8 cellular contexts compared by ENCODE assay signal in genomic region chr18:55343396-55344073, GRCh38.
DNase-seq lines count a peak whose midpoint lies in the region; ATAC-seq, FAIRE-seq and TF ChIP-seq lines count a peak whose summit lies in the region.

No MANE protein-coding gene starts in this region.

- peak overlapping the region; percentile 45 for H3K27ac Mint-ChIP-seq in chondrocyte (ENCODE audit: unreplicated experiment)
- no peak overlapping the region for H3K27ac Mint-ChIP-seq in activated CD4-positive, alpha-beta T cell treated with anti-CD3 and anti-CD28 coated beads, Interleukin-2, amount 10 ng/mL, durations not matched to agents 24 days and 14 days
- H3K27ac Mint-ChIP-seq in activated CD4-positive, alpha-beta T cell treated with anti-CD3 and anti-CD28 coated beads for 36 hours: no peak overlapping the region

- peaks cover 9% of the 10 kb centered on the region for H3K4me1 ChIP-seq in osteoblast (ENCODE audit: insufficient read depth, low read length)

- ATAC-seq in GM21423 (IDR thresholded peaks at IDR 0.05; ENCODE audit: unreplicated experiment): peak; percentile 68
- no peak for ATAC-seq in activated CD4-positive, alpha-beta T cell treated with anti-CD3 and anti-CD28 coated beads for 36 hours

- H4K20me1 ChIP-seq in osteoblast (ENCODE audit: insufficient read depth, low read length): no peaks in the 10 kb centered on the region

- H3K27ac ChIP-seq in osteoblast (ENCODE audit: low read depth, low read length): no peak overlapping the region

- H3K36me3 Mint-ChIP-seq in chondrocyte (ENCODE audit: low read depth): peaks cover 1% of the 10 kb centered on the region
- H3K36me3 Mint-ChIP-seq in activated CD4-positive, alpha-beta T cell treated with anti-CD3 and anti-CD28 coated beads, Interleukin-2, amount 10 ng/mL, durations not matched to agents 24 days and 14 days (ENCODE audit: low read depth): no peaks in the 10 kb centered on the region
- no peaks in the 10 kb centered on the region for H3K36me3 Mint-ChIP-seq in activated CD4-positive, alpha-beta T cell treated with anti-CD3 and anti-CD28 coated beads for 36 hours (ENCODE audit: low read depth)

- FAIRE-seq in D721Med (lab: Jason Lieb, UNC): no peak

- H3K4me3 ChIP-seq in osteoblast (ENCODE audit: insufficient read depth, low read length): no peak overlapping the region

- no peak overlapping the region for H2AFZ ChIP-seq in osteoblast (ENCODE audit: low read length)

- CTCF ChIA-PET in activated CD4-positive, alpha-beta T cell treated with anti-CD3 and anti-CD28 coated beads for 36 hours (lab: Charles Lee): interaction anchor here (0.5 to 1.4 kb wide), 2 partner anchors 10 to 75 kb away, joined by 3 to 4 read pairs; no protein-coding TSS in a partner anchor

- DNase-seq in D721Med (ENCODE audit: insufficient read length, low spot score) (no peak), NCI-H1092 treated with DMSO at 0.1 percent for 48 hours (lab: John Stamatoyannopoulos, UW) (peak; percentile 40), chondrocyte (ENCODE audit: low spot score) (no peak), osteoblast (ENCODE audit: insufficient read length, low spot score, missing footprints) (no peak), GM19238 (ENCODE audit: insufficient read length, low spot score) (no peak)
- no peak for DNase-seq in activated CD4-positive, alpha-beta T cell treated with anti-CD3 and anti-CD28 coated beads, Interleukin-2, amount 10 ng/mL, durations not matched to agents 24 days and 14 days
- no peak for DNase-seq in activated CD4-positive, alpha-beta T cell treated with anti-CD3 and anti-CD28 coated beads for 36 hours

- peaks cover 17% of the 10 kb centered on the region for H3K4me1 Mint-ChIP-seq in chondrocyte (ENCODE audit: low read depth)
- no peaks in the 10 kb centered on the region for H3K4me1 Mint-ChIP-seq in activated CD4-positive, alpha-beta T cell treated with anti-CD3 and anti-CD28 coated beads, Interleukin-2, amount 10 ng/mL, durations not matched to agents 24 days and 14 days
- no peaks in the 10 kb centered on the region for H3K4me1 Mint-ChIP-seq in activated CD4-positive, alpha-beta T cell treated with anti-CD3 and anti-CD28 coated beads for 36 hours

- H3K4me2 ChIP-seq in osteoblast (ENCODE audit: insufficient read depth, low read length): no peak overlapping the region

- POLR2A ChIA-PET in activated CD4-positive, alpha-beta T cell treated with anti-CD3 and anti-CD28 coated beads for 36 hours (lab: Charles Lee): no interaction called here

- no peaks in the 10 kb centered on the region for H3K79me2 ChIP-seq in osteoblast (ENCODE audit: insufficient read depth, low read length)

- H3K9me3 Mint-ChIP-seq in chondrocyte (ENCODE audit: low read depth): no peaks in the 10 kb centered on the region
- H3K9me3 Mint-ChIP-seq in activated CD4-positive, alpha-beta T cell treated with anti-CD3 and anti-CD28 coated beads, Interleukin-2, amount 10 ng/mL, durations not matched to agents 24 days and 14 days: no peaks in the 10 kb centered on the region
- no peaks in the 10 kb centered on the region for H3K9me3 Mint-ChIP-seq in activated CD4-positive, alpha-beta T cell treated with anti-CD3 and anti-CD28 coated beads for 36 hours (ENCODE audit: low read depth)

- TF ChIP-seq CTCF in D721Med (IDR thresholded peaks at IDR 0.05; ENCODE audit: insufficient read depth, missing control alignments): peak; percentile 55
- TF ChIP-seq CTCF in chondrocyte (IDR thresholded peaks at IDR 0.05): peak; percentile 93
- TF ChIP-seq CTCF in osteoblast (IDR thresholded peaks at IDR 0.05; ENCODE audit: extremely low read depth, low read depth, low read length): peak; percentile 64

- no peaks in the 10 kb centered on the region for H3K27me3 Mint-ChIP-seq in chondrocyte (ENCODE audit: low read depth)
- H3K27me3 Mint-ChIP-seq in activated CD4-positive, alpha-beta T cell treated with anti-CD3 and anti-CD28 coated beads, Interleukin-2, amount 10 ng/mL, durations not matched to agents 24 days and 14 days: peaks cover 2% of the 10 kb centered on the region
- H3K27me3 Mint-ChIP-seq in activated CD4-positive, alpha-beta T cell treated with anti-CD3 and anti-CD28 coated beads for 36 hours: peaks cover 4% of the 10 kb centered on the region

- intact Hi-C loops in activated CD4-positive, alpha-beta T cell treated with anti-CD3 and anti-CD28 coated beads, Interleukin-2, amount 10 ng/mL, durations not matched to agents 24 days and 14 days (cut with micrococcal nuclease): no loop called here
- intact Hi-C loops in activated CD4-positive, alpha-beta T cell treated with anti-CD3 and anti-CD28 coated beads for 36 hours (cut with DNase I, micrococcal nuclease): no loop called here

- H3K36me3 ChIP-seq in osteoblast (ENCODE audit: insufficient read depth, low read length): no peaks in the 10 kb centered on the region

- H3K4me3 Mint-ChIP-seq in chondrocyte (ENCODE audit: unreplicated experiment): no peak overlapping the region
- H3K4me3 Mint-ChIP-seq in activated CD4-positive, alpha-beta T cell treated with anti-CD3 and anti-CD28 coated beads, Interleukin-2, amount 10 ng/mL, durations not matched to agents 24 days and 14 days: no peak overlapping the region
- H3K4me3 Mint-ChIP-seq in activated CD4-positive, alpha-beta T cell treated with anti-CD3 and anti-CD28 coated beads for 36 hours: no peak overlapping the region

- no peaks in the 10 kb centered on the region for H3K9me3 ChIP-seq in osteoblast (ENCODE audit: low read depth, low read length)

- H3K27me3 ChIP-seq in osteoblast (ENCODE audit: insufficient read depth, low read length): no peaks in the 10 kb centered on the region
